ENCODE assay signal across 13 cellular contexts in genomic region chr1:162168261-162168660, GRCh38.
A peak's percentile ranks its signal among the peaks of the same experiment; 100 is the strongest.
DNase-seq lines count a peak whose midpoint lies in the region; ATAC-seq and TF ChIP-seq lines count a peak whose summit lies in the region.
"Had no signal": no experiment of that assay in that cellular context is flagged by ENCODE, and none has a peak within 500 bp of the region (broad histone marks: within the 10 kb centered on the region; RNA-seq: fewer than 3 reads in every experiment).

No MANE protein-coding gene starts in this region.

- TF ChIP-seq CTCF in mammary epithelial cell (conservative IDR thresholded peaks at IDR 0.05 in 1 of 2, IDR thresholded peaks at IDR 0.05 in 1 of 2; ENCODE audit: extremely low read depth in 1 of 2, insufficient read depth in 1 of 2, low read depth in 1 of 2, low read length in 2 of 2) = no peak
- TF ChIP-seq CTCF in choroid plexus epithelial cell (conservative IDR thresholded peaks at IDR 0.05; ENCODE audit: low read depth, low read length) = no peak
- TF ChIP-seq CTCF in mesothelial cell of epicardium (IDR thresholded peaks at IDR 0.05; ENCODE audit: unreplicated experiment) = no peak
- no peak for TF ChIP-seq CTCF in upper lobe of right lung (IDR thresholded peaks at IDR 0.05)

- no peaks in the 10 kb centered on the region for H4K20me1 ChIP-seq in mammary epithelial cell (ENCODE audit: insufficient read depth, low read length)

- dilution Hi-C loops in mammary epithelial cell (cut with HindIII; ENCODE audit: low sequenced_read_pairs) = no loop called here

- ATAC-seq in upper lobe of right lung (peak; percentile 43), GM19395 (IDR thresholded peaks at IDR 0.05; ENCODE audit: unreplicated experiment) (no peak)
- ATAC-seq in activated CD4-positive, alpha-beta T cell treated with anti-CD3 and anti-CD28 coated beads for 36 hours = no peak
- ATAC-seq in naive thymus-derived CD8-positive, alpha-beta T cell = no peak

- POLR2A ChIA-PET in activated CD4-positive, alpha-beta T cell treated with anti-CD3 and anti-CD28 coated beads for 36 hours (lab: Charles Lee) = no interaction called here
- POLR2A ChIA-PET in naive thymus-derived CD8-positive, alpha-beta T cell (lab: Charles Lee) = no interaction called here

- no peak overlapping the region for H2AFZ ChIP-seq in mammary epithelial cell (ENCODE audit: low read depth, low read length)

- no peak overlapping the region for H3K4me3 ChIP-seq in mammary epithelial cell (replicated peaks in 1 of 3; ENCODE audit: insufficient read depth in 1 of 3, low read depth in 2 of 3, low read length in 3 of 3)
- H3K4me3 ChIP-seq in choroid plexus epithelial cell (ENCODE audit: low read depth, low read length) = no peak overlapping the region
- no peak overlapping the region for H3K4me3 ChIP-seq in upper lobe of right lung
- H3K4me3 ChIP-seq: SJSA1, spleen had no signal

- no peak overlapping the region for H3K4me3 Mint-ChIP-seq in mesothelial cell of epicardium
- no peak overlapping the region for H3K4me3 Mint-ChIP-seq in activated CD4-positive, alpha-beta T cell treated with anti-CD3 and anti-CD28 coated beads for 36 hours
- H3K4me3 Mint-ChIP-seq in naive thymus-derived CD8-positive, alpha-beta T cell = no peak overlapping the region
- H3K4me3 Mint-ChIP-seq: activated B cell treated with CpG ODN at 0.5 μM for 24 hours, neural crest cell had no signal

- no TSS peak for BruUV-seq in mammary epithelial cell (replicated peaks; lab: Mats Ljungman, UMichigan)

- peak overlapping the region; percentile 37 for H3K27ac Mint-ChIP-seq in mesothelial cell of epicardium
- H3K27ac Mint-ChIP-seq in activated CD4-positive, alpha-beta T cell treated with anti-CD3 and anti-CD28 coated beads for 36 hours = no peak overlapping the region
- H3K27ac Mint-ChIP-seq in naive thymus-derived CD8-positive, alpha-beta T cell = no peak overlapping the region
- H3K27ac Mint-ChIP-seq: activated B cell treated with CpG ODN at 0.5 μM for 24 hours had no signal

- no peaks in the 10 kb centered on the region for H3K27me3 Mint-ChIP-seq in mesothelial cell of epicardium (ENCODE audit: low read depth)
- peaks cover 24% of the 10 kb centered on the region for H3K27me3 Mint-ChIP-seq in activated CD4-positive, alpha-beta T cell treated with anti-CD3 and anti-CD28 coated beads for 36 hours
- peaks cover 16 to 47% (median 39%) of the 10 kb centered on the region in 5 donors for H3K27me3 Mint-ChIP-seq in naive thymus-derived CD8-positive, alpha-beta T cell

- in situ Hi-C loops in T47D (cut with HindIII; ENCODE audit: low pct_unique_long_range_greater_than_20kb, low sequenced_read_pairs) = no loop called here
- in situ Hi-C loops in mammary epithelial cell (cut with MboI; ENCODE audit: low sequenced_read_pairs in 2 of 2) = no loop called here

- no peak overlapping the region for H3K9ac ChIP-seq in mammary epithelial cell (ENCODE audit: insufficient read depth, low read length)

- intact Hi-C loops in mammary epithelial cell (cut with micrococcal nuclease) (no loop called here), upper lobe of right lung (cut with DNase I) (no loop called here)
- intact Hi-C loops in activated CD4-positive, alpha-beta T cell treated with anti-CD3 and anti-CD28 coated beads for 36 hours (cut with DNase I, micrococcal nuclease) = no loop called here

- no peak overlapping the region for H3K4me2 ChIP-seq in mammary epithelial cell (ENCODE audit: insufficient read depth, low read depth, low read length)

- H3K27me3 ChIP-seq in mammary epithelial cell (ENCODE audit: insufficient read depth, low read length) = no peaks in the 10 kb centered on the region
- H3K27me3 ChIP-seq in upper lobe of right lung = no peaks in the 10 kb centered on the region

- no peaks in the 10 kb centered on the region for H3K9me3 ChIP-seq in mammary epithelial cell (replicated peaks; ENCODE audit: insufficient read depth, low read length)
- no peaks in the 10 kb centered on the region for H3K9me3 ChIP-seq in upper lobe of right lung
- H3K9me3 ChIP-seq: SJSA1, spleen had no signal

- CTCF ChIA-PET in mammary epithelial cell (lab: Charles Lee; ENCODE audit: low non-redundant PET) = no interaction called here
- CTCF ChIA-PET in activated CD4-positive, alpha-beta T cell treated with anti-CD3 and anti-CD28 coated beads for 36 hours (lab: Charles Lee) = no interaction called here

- H3K36me3 Mint-ChIP-seq in mesothelial cell of epicardium = no peaks in the 10 kb centered on the region
- H3K36me3 Mint-ChIP-seq in activated CD4-positive, alpha-beta T cell treated with anti-CD3 and anti-CD28 coated beads for 36 hours (ENCODE audit: low read depth) = no peaks in the 10 kb centered on the region
- H3K36me3 Mint-ChIP-seq in naive thymus-derived CD8-positive, alpha-beta T cell = no peaks in the 10 kb centered on the region

- peaks cover 29% of the 10 kb centered on the region for H3K4me1 Mint-ChIP-seq in mesothelial cell of epicardium
- no peaks in the 10 kb centered on the region for H3K4me1 Mint-ChIP-seq in activated CD4-positive, alpha-beta T cell treated with anti-CD3 and anti-CD28 coated beads for 36 hours
- H3K4me1 Mint-ChIP-seq in naive thymus-derived CD8-positive, alpha-beta T cell = no peaks in the 10 kb centered on the region
- H3K4me1 Mint-ChIP-seq: activated B cell treated with CpG ODN at 0.5 μM for 24 hours had no signal

- H3K79me2 ChIP-seq in mammary epithelial cell (ENCODE audit: insufficient read depth, low read length) = no peaks in the 10 kb centered on the region

- H3K27ac ChIP-seq in mammary epithelial cell (ENCODE audit: insufficient read depth, low read depth, low read length) (no peak overlapping the region), upper lobe of right lung (no peak overlapping the region)
- H3K27ac ChIP-seq: SJSA1, spleen had no signal

- peak; percentile 46 to 90 for DNase-seq in T47D (ENCODE audit: low read depth in 1 of 2, low spot score in 1 of 2)
- DNase-seq in mammary epithelial cell = no peak
- DNase-seq in choroid plexus epithelial cell (ENCODE audit: low read depth) = peak; percentile 43
- DNase-seq in mesothelial cell of epicardium (ENCODE audit: low spot score in 2 of 2, unreplicated experiment in 2 of 2) = no peak
- DNase-seq in upper lobe of right lung = no peak
- no peak for DNase-seq in activated CD4-positive, alpha-beta T cell treated with anti-CD3 and anti-CD28 coated beads for 36 hours
- no peak for DNase-seq in naive thymus-derived CD8-positive, alpha-beta T cell
- DNase-seq: activated B cell treated with CpG ODN at 0.5 μM for 24 hours, H7, spleen had no signal

- no peaks in the 10 kb centered on the region for H3K4me1 ChIP-seq in mammary epithelial cell (ENCODE audit: insufficient read depth, low read length)
- H3K4me1 ChIP-seq in upper lobe of right lung = no peaks in the 10 kb centered on the region
- H3K4me1 ChIP-seq: SJSA1, spleen had no signal

- H3K36me3 ChIP-seq in mammary epithelial cell (ENCODE audit: insufficient read depth, low read length) = no peaks in the 10 kb centered on the region
- H3K36me3 ChIP-seq in upper lobe of right lung = no peaks in the 10 kb centered on the region
- H3K36me3 ChIP-seq: SJSA1, spleen had no signal

- H3K9me3 Mint-ChIP-seq in mesothelial cell of epicardium = no peaks in the 10 kb centered on the region
- no peaks in the 10 kb centered on the region for H3K9me3 Mint-ChIP-seq in activated CD4-positive, alpha-beta T cell treated with anti-CD3 and anti-CD28 coated beads for 36 hours (ENCODE audit: low read depth)
- H3K9me3 Mint-ChIP-seq in naive thymus-derived CD8-positive, alpha-beta T cell = no peaks in the 10 kb centered on the region
- H3K9me3 Mint-ChIP-seq: activated B cell treated with CpG ODN at 0.5 μM for 24 hours, neural crest cell had no signal

- WGBS in mammary epithelial cell (ENCODE audit: low coverage, missing lambda C conversion rate) = 53% methylated on average over 5 of the region's 5 CpGs

Comparison
In these comparisons a context has a peak if more than half of its experiments do, and no peak if none do; other contexts are left out.
1. DNase-seq: peak in T47D (2 of 2) and choroid plexus epithelial cell (single experiment); none in mammary epithelial cell (single experiment), mesothelial cell of epicardium (0 of 2), upper lobe of right lung (single experiment), activated CD4-positive, alpha-beta T cell treated with anti-CD3 and anti-CD28 coated beads for 36 hours (single experiment) and naive thymus-derived CD8-positive, alpha-beta T cell (0 of 10).